Comparison of ENCODE assay signal across 12 cellular contexts in genomic region chr17:66610734-66611133, GRCh38.
"Had no signal": no experiment of that assay in that cellular context is flagged by ENCODE, and none has a peak within 500 bp of the region (broad histone marks: within the 10 kb centered on the region; RNA-seq: fewer than 3 reads in every experiment).

No MANE protein-coding gene starts in this region.

- ATAC-seq: activated CD4-positive, CD25-positive, alpha-beta regulatory T cell treated with anti-CD3 and anti-CD28 coated beads, Interleukin-2, amount 50 U/mL, for 24 hours; activated CD8-positive, alpha-beta T cell treated with anti-CD3 and anti-CD28 coated beads, Interleukin-2, amount 10 ng/mL, durations not matched to agents 7 days and 5 days; naive thymus-derived CD8-positive, alpha-beta T cell; sciatic nerve; stimulated activated naive CD8-positive, alpha-beta T cell treated with anti-CD3 and anti-CD28 coated beads, Interleukin-15, amount 100 ng/mL, for 72 hours had no signal

- H3K27me3 Mint-ChIP-seq: activated naive CD8-positive, alpha-beta T cell treated with anti-CD3 and anti-CD28 coated beads, Interleukin-2, amount 10 ng/mL, durations not matched to agents 7 days and 5 days; naive thymus-derived CD8-positive, alpha-beta T cell; stimulated activated naive CD8-positive, alpha-beta T cell treated with anti-CD3 and anti-CD28 coated beads, Interleukin-15, amount 100 ng/mL, for 72 hours had no signal

- H3K4me3 ChIP-seq: thoracic aorta had no signal

- H3K36me3 ChIP-seq: thoracic aorta had no signal

- H3K4me3 Mint-ChIP-seq: activated CD8-positive, alpha-beta T cell treated with anti-CD3 and anti-CD28 coated beads, Interleukin-2, amount 10 ng/mL, durations not matched to agents 7 days and 5 days; naive thymus-derived CD8-positive, alpha-beta T cell; stimulated activated naive CD8-positive, alpha-beta T cell treated with anti-CD3 and anti-CD28 coated beads, Interleukin-15, amount 100 ng/mL, for 72 hours; T-helper 2 cell treated with Interferon-gamma antibody and Interleukin-4, amounts not matched to agents 5 μg/mL and 100 μg/mL, for 36 hours had no signal

- H3K27ac ChIP-seq: thoracic aorta had no signal

- DNase-seq: activated CD8-positive, alpha-beta T cell treated with anti-CD3 and anti-CD28 coated beads, Interleukin-2, amount 10 ng/mL, durations not matched to agents 7 days and 5 days; activated naive CD8-positive, alpha-beta T cell treated with anti-CD3 and anti-CD28 coated beads, Interleukin-2, amount 10 ng/mL, durations not matched to agents 7 days and 5 days; aorta; effector CD4-positive, alpha-beta T cell; naive thymus-derived CD8-positive, alpha-beta T cell; SIG-M5; stimulated activated CD4-positive, alpha-beta T cell treated with anti-CD3 and anti-CD28 coated beads, Interleukin-4, amount 100 ng/mL, for 1 hour; stimulated activated naive CD8-positive, alpha-beta T cell treated with anti-CD3 and anti-CD28 coated beads, Interleukin-15, amount 100 ng/mL, for 72 hours had no signal

- H3K27ac Mint-ChIP-seq: activated CD8-positive, alpha-beta T cell treated with anti-CD3 and anti-CD28 coated beads, Interleukin-2, amount 10 ng/mL, durations not matched to agents 7 days and 5 days; activated naive CD8-positive, alpha-beta T cell treated with anti-CD3 and anti-CD28 coated beads, Interleukin-2, amount 10 ng/mL, durations not matched to agents 7 days and 5 days; T-helper 2 cell treated with Interferon-gamma antibody and Interleukin-4, amounts not matched to agents 5 μg/mL and 100 μg/mL, for 36 hours had no signal
